In the genomic region with DNA sequence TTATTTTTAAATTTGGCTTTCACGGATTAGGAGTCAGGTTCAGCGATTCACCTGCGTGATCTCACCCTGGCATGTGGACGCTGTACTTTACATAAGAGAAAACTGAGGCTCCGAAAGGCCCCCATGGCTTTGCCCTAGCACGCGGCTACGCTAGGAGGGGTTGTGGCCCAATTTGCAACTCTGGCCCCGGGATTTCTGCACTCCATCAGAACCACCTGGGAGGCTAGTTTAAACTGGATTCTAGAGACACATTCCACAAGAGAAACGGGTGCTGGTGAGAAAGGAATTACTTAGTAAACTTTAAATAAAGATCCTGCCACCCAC, we compare ENCODE assay signal across 1 cellular context.
TF ChIP-seq lines count a peak whose summit lies in the region.

No MANE protein-coding gene starts in this region.

TF ChIP-seq in HepG2, 621 proteins besides CTCF, POLR2A, EP300 and RAD21:
- TF ChIP-seq RBFOX2 (IDR thresholded peaks at IDR 0.05; ENCODE audit: low read depth, low read length) (peak; percentile 41; the same call in 1 of the 2 replicates), SP5 (CRISPR knock-in tag; IDR thresholded peaks at IDR 0.05; ENCODE audit: borderline replicate concordance, low read depth) (no peak)
TF ChIP-seq in HepG2: peak in this region for 1.
